21 cellular contexts compared by ENCODE assay signal in genomic region chr10:104892879-104893278, GRCh38.
"Had no signal": no experiment of that assay in that cellular context is flagged by ENCODE, and none has a peak within 500 bp of the region (broad histone marks: within the 10 kb centered on the region; RNA-seq: fewer than 3 reads in every experiment).

No MANE protein-coding gene starts in this region.

- H3K36me3 ChIP-seq: heart left ventricle, pancreas, suprapubic skin, thyroid gland, upper lobe of left lung, uterus had no signal

- H3K9me3 ChIP-seq: pancreas, suprapubic skin, thyroid gland, uterus had no signal

- H3K4me3 ChIP-seq: heart left ventricle, lung, pancreas, suprapubic skin, thyroid gland, upper lobe of left lung, uterus had no signal

- DNase-seq: effector CD8-positive, alpha-beta T cell; heart left ventricle; hippocampal formation; left colon; left ventricle myocardium superior; mesenchymal stem cell; midbrain; naive B cell; occipital lobe; pancreas; right cardiac atrium; small intestine; stimulated activated CD4-positive, alpha-beta T cell treated with anti-CD3 and anti-CD28 coated beads, Interleukin-12 subunit alpha, Interleukin-12 subunit beta, amount 100 ng/mL, for 4 hours; stimulated activated naive CD4-positive, alpha-beta T cell treated with Interleukin-2 at 50 U/mL for 16 hours; thyroid gland; upper lobe of left lung; uterus had no signal

- H3K27ac ChIP-seq: heart left ventricle, pancreas, suprapubic skin, thyroid gland, upper lobe of left lung, uterus had no signal

- H3K4me3 Mint-ChIP-seq: naive B cell, nephron had no signal

- H3K27ac Mint-ChIP-seq: naive B cell, nephron, progenitor cell of endocrine pancreas had no signal

- H3K27me3 ChIP-seq: pancreas, suprapubic skin, thyroid gland, upper lobe of left lung, uterus had no signal

- ATAC-seq: heart left ventricle, left colon, left ventricle myocardium superior, pancreas, right cardiac atrium had no signal

- H3K4me1 Mint-ChIP-seq: naive B cell had no signal

- H3K4me1 ChIP-seq: heart left ventricle, pancreas, suprapubic skin, thyroid gland, upper lobe of left lung, uterus had no signal
